ENCODE assay signal across 17 cellular contexts in the genomic region with DNA sequence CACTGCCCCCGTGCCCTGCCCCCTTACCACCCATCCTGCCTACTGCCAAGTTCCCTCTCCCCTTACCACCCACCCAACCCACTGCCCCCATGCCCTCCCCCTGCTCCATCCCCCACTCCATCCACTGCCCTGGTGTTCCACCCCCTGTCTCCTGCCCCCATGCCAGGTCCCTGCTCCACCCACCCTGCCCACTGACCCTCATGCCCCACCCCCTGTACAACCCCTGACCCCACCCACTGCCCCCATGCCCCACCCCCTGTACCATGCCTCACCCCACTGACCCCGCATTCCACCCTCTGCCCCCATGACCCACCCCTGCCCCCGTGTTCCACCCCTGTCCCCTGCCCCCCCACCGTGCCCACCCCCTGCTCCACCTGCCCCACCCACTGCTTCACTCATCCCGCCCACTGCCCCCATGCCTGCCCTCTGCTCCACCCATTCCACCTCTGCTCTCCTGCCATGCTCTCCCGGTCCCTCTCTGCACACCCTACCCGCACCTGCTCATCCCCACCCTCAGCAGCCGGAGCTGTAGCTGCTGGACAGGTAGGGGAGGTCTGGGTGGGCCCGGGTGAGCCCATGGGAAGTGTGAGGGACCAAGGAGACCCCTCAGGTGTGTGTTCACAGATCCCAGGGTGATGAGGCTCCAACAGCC. TPM values are rescaled to one million over a fixed set of nuclear protein-coding genes. Genes with fewer than 3 reads are reported as not detected.
DNase-seq lines count a peak whose midpoint lies in the region; ATAC-seq, FAIRE-seq and TF ChIP-seq lines count a peak whose summit lies in the region.
"Had no signal": no experiment of that assay in that cellular context is flagged by ENCODE, and none has a peak within 500 bp of the region (broad histone marks: within the 10 kb centered on the region; RNA-seq: fewer than 3 reads in every experiment).

No MANE protein-coding gene starts in this region.

- TF ChIP-seq EP300 in K562 (IDR thresholded peaks at IDR 0.05; ENCODE audit: low read length) = no peak

- POLR2A ChIA-PET in HEK293 (lab: Yijun Ruan, JAX) (no interaction called here), K562 (lab: Yijun Ruan, JAX) (interaction anchor here (1.1 kb wide), 1 partner anchor 19 kb away, joined by 4 read pairs; no protein-coding TSS in a partner anchor)

- DNase-seq in GM12891 (ENCODE audit: insufficient read length, low spot score) (no peak), K562 (ENCODE audit: extremely low read depth in 1 of 4, low spot score in 3 of 4) (peak in 3 of 4 experiments; percentile 19 to 35 (median 34)), neuronal stem cell (ENCODE audit: low spot score) (no peak), COLO668 (lab: John Stamatoyannopoulos, UW; ENCODE audit: unreplicated experiment) (no peak), colonic mucosa (no peak)
- DNase-seq: EL, KBM-7, NCI-H1092, NCI-H2081 treated with DMSO at 0.1 percent for 48 hours, NCI-H524, SIG-M5, T-helper 17 cell had no signal

- H3K4me2 ChIP-seq in K562 (ENCODE audit: insufficient read depth, low read length) (no peak overlapping the region), neuronal stem cell (ENCODE audit: insufficient read depth, low read length, poor library complexity, severe bottlenecking) (no peak overlapping the region)

- H4K20me1 ChIP-seq in K562 (replicated peaks; ENCODE audit: control insufficient read depth, insufficient read depth, low read length) = no peaks in the 10 kb centered on the region

- no peaks in the 10 kb centered on the region for H3K79me1 ChIP-seq in neuronal stem cell (ENCODE audit: low read depth, low read length)

- peak overlapping the region; percentile 77 for H3K18ac ChIP-seq in neuronal stem cell (ENCODE audit: low read length)

- H3K9me3 ChIP-seq in HEK293 (ENCODE audit: control insufficient read depth, insufficient read depth, low read depth, low read length) = no peaks in the 10 kb centered on the region
- H3K9me3 ChIP-seq in K562 (replicated peaks; ENCODE audit: control insufficient read depth, insufficient read depth, low read depth, low read length) = no peaks in the 10 kb centered on the region
- peaks cover 0 to 5% of the 10 kb centered on the region in 2 donors for H3K9me3 ChIP-seq in neuronal stem cell (replicated peaks in 1 of 2; ENCODE audit: control insufficient read depth in 2 of 2, insufficient read depth in 1 of 2, low read depth in 1 of 2, low read length in 2 of 2)
- H3K9me3 ChIP-seq in colonic mucosa = no peaks in the 10 kb centered on the region

- in situ Hi-C loops in K562 (cut with MboI) = no loop called here

- H3K4me1 ChIP-seq in HEK293 (ENCODE audit: control insufficient read depth, insufficient read depth, low read length) (no peaks in the 10 kb centered on the region), K562 (replicated peaks in 1 of 2; ENCODE audit: control insufficient read depth in 2 of 2, insufficient read depth in 2 of 2, low read length in 2 of 2) (peaks cover 0 to 47% of the 10 kb centered on the region in 2 experiments; a peak in 2 of 5 replicates), neuronal stem cell (ENCODE audit: control insufficient read depth in 2 of 2, insufficient read depth in 1 of 2, low read depth in 1 of 2, low read length in 2 of 2) (no peaks in the 10 kb centered on the region), colonic mucosa (peaks cover 6% of the 10 kb centered on the region)

- H3K9me1 ChIP-seq in K562 (ENCODE audit: control insufficient read depth, insufficient read depth, low read length) = no peaks in the 10 kb centered on the region

- no peak overlapping the region for H4K8ac ChIP-seq in neuronal stem cell (ENCODE audit: low read depth, low read length)

- no peak overlapping the region for H2BK15ac ChIP-seq in neuronal stem cell (ENCODE audit: low read length)

- H3K27ac ChIP-seq in HEK293 (ENCODE audit: extremely low read depth, low read depth, low read length) (no peak overlapping the region), K562 (ENCODE audit: extremely low read depth, low read depth, low read length) (no peak overlapping the region), neuronal stem cell (replicated peaks; ENCODE audit: low read length) (no peak overlapping the region), colonic mucosa (no peak overlapping the region)
- H3K27ac ChIP-seq: GM23248, HL-60 had no signal

- no peaks in the 10 kb centered on the region for H3K79me2 ChIP-seq in K562 (ENCODE audit: control insufficient read depth, insufficient read depth, low read length)

- H3K23ac ChIP-seq in neuronal stem cell (ENCODE audit: low read depth, low read length, poor library complexity) = peak overlapping the region; percentile 29

- H2AK5ac ChIP-seq in neuronal stem cell (ENCODE audit: low read depth, low read length) = no peak overlapping the region

- TF ChIP-seq CTCF in HEK293 (tag by site-specific recombination; IDR thresholded peaks at IDR 0.05) (no peak), K562 (IDR thresholded peaks at IDR 0.05 in 2 of 3, conservative IDR thresholded peaks at IDR 0.05 in 1 of 3; ENCODE audit: insufficient read depth in 2 of 3, low read depth in 1 of 3, low read length in 3 of 3) (no peak), colonic mucosa (IDR thresholded peaks at IDR 0.05) (no peak)

- no peak overlapping the region for H2BK5ac ChIP-seq in neuronal stem cell (ENCODE audit: low read length)

- FAIRE-seq in GM12891 (lab: Jason Lieb, UNC) = peak; percentile 61
- FAIRE-seq in K562 (lab: Jason Lieb, UNC) = no peak

- no peaks in the 10 kb centered on the region for H3K36me3 ChIP-seq in HEK293 (ENCODE audit: control insufficient read depth in 2 of 2, insufficient read depth in 1 of 2, low read length in 2 of 2)
- H3K36me3 ChIP-seq in K562 (ENCODE audit: control insufficient read depth, insufficient read depth, low read length) = no peaks in the 10 kb centered on the region
- no peaks in the 10 kb centered on the region for H3K36me3 ChIP-seq in neuronal stem cell (replicated peaks in 1 of 2; ENCODE audit: control insufficient read depth in 2 of 2, insufficient read depth in 2 of 2, low read length in 2 of 2)
- no peaks in the 10 kb centered on the region for H3K36me3 ChIP-seq in colonic mucosa

- CTCF ChIA-PET in HEK293 (lab: Yijun Ruan, JAX) (no interaction called here), K562 (lab: Yijun Ruan, JAX; ENCODE audit: low intra/inter-chr PET ratio) (no interaction called here)

- no peak for TF ChIP-seq POLR2A in GM12891 (IDR thresholded peaks at IDR 0.05; ENCODE audit: low read depth, low read length)
- TF ChIP-seq POLR2A in K562 (conservative IDR thresholded peaks at IDR 0.05) = no peak

- no peak overlapping the region for H3K4me3 ChIP-seq in HEK293 (ENCODE audit: low read depth, low read length)
- H3K4me3 ChIP-seq in K562 = no peak overlapping the region
- H3K4me3 ChIP-seq in neuronal stem cell (ENCODE audit: low read length in 2 of 2) = no peak overlapping the region
- H3K4me3 ChIP-seq in colonic mucosa = no peak overlapping the region
- H3K4me3 ChIP-seq: GM23248 had no signal

- TF ChIP-seq RAD21 in K562 (CRISPR knock-in tag; conservative IDR thresholded peaks at IDR 0.05 in 1 of 2, IDR thresholded peaks at IDR 0.05 in 1 of 2) = no peak

- no peak overlapping the region for H2BK12ac ChIP-seq in neuronal stem cell (ENCODE audit: low read length)

- no TSS peak for BruUV-seq in K562 (replicated peaks; lab: Mats Ljungman, UMichigan)

- ATAC-seq in K562 = no peak
- ATAC-seq in HG03025 (IDR thresholded peaks at IDR 0.05; ENCODE audit: low FRiP score, unreplicated experiment) = no peak

- no peak overlapping the region for H2AFZ ChIP-seq in K562 (ENCODE audit: low read depth, low read length)
- H2AFZ ChIP-seq in neuronal stem cell (ENCODE audit: low read length) = peak overlapping the region; percentile 63
- H2AFZ ChIP-seq: GM23248 had no signal

- H3K4ac ChIP-seq in neuronal stem cell (ENCODE audit: low read length) = no peak overlapping the region

- H4K91ac ChIP-seq in neuronal stem cell (ENCODE audit: low read depth, low read length, poor library complexity) = peak overlapping the region; percentile 64

- H3K27me3 ChIP-seq in K562 (ENCODE audit: control insufficient read depth in 2 of 2, insufficient read depth in 2 of 2, low read length in 2 of 2) (peaks cover 0 to 11% of the 10 kb centered on the region in 2 experiments; a peak in 2 of 5 replicates), neuronal stem cell (ENCODE audit: control insufficient read depth in 3 of 3, insufficient read depth in 3 of 3, low read depth in 1 of 3, low read length in 3 of 3) (peaks cover 0 to 8% (median 3%) of the 10 kb centered on the region in 3 experiments), colonic mucosa (no peaks in the 10 kb centered on the region)

- peak overlapping the region; percentile 74 for H2BK120ac ChIP-seq in neuronal stem cell (ENCODE audit: low read depth, low read length)

- intact Hi-C loops in K562 (cut with micrococcal nuclease) = no loop called here
- intact Hi-C loops in colonic mucosa (cut with DNase I) = no loop called here

- peak overlapping the region; percentile 5 for H3K14ac ChIP-seq in neuronal stem cell (ENCODE audit: low read length)

- H3K9ac ChIP-seq in K562 (ENCODE audit: insufficient read depth in 1 of 2, low read depth in 2 of 2, low read length in 2 of 2) (peak overlapping the region in 1 of 2 experiments; percentile 68; a peak in 2 of 4 replicates), neuronal stem cell (ENCODE audit: low read depth, low read length, poor library complexity) (no peak overlapping the region), colonic mucosa (ENCODE audit: low read depth in 2 of 2, low read length in 2 of 2) (no peak overlapping the region)
- H3K9ac ChIP-seq: GM23248 had no signal

- WGBS in K562 (ENCODE audit: insufficient coverage, low coverage, missing lambda C conversion rate) = 5% methylated on average over 3 of the region's 9 CpGs
- WGBS in neuronal stem cell (ENCODE audit: extremely low coverage in 2 of 2, insufficient read length in 2 of 2, insufficient replicate concordance in 1 of 2), 2 donors = no CpG with 5 or more reads among the region's 9 CpGs

RNA-seq across cellular contexts. Expression of a gene that starts 7.4 kb away (rescaled TPM):
- polyA plus RNA-seq in GM12891 (2012; ENCODE audit: low read depth, missing spikeins) = 26.8 TPM
- total RNA-seq in K562 (2011; cell fraction: chromatin; rRNA removed; ENCODE audit: low replicate concordance) = 33.2 and 69.9 TPM in 2 replicates
- total RNA-seq in K562 (2011; cell fraction: nucleolus; rRNA removed) = 27.5 and 33.9 TPM in 2 replicates
- 30.4 and 32.0 TPM in 2 replicates for total RNA-seq in K562 (2011; cell fraction: nucleoplasm; rRNA removed)
- 26.2 and 29.8 TPM in 2 replicates for total RNA-seq in K562 (2014; rRNA removed)
- 18.0 and 21.1 TPM in 2 replicates for total RNA-seq in K562 (2014; rRNA removed; fragmentation: Illumina TruSeq; extraction: Trizol)
- total RNA-seq in K562 (2015; rRNA removed; fragmentation: Illumina TruSeq; extraction: Trizol) = 23.5 and 24.9 TPM in 2 replicates
- 28.1 and 32.1 TPM in 2 replicates for total RNA-seq in K562 (2021)
- 21.7 and 25.8 TPM in 2 replicates for polyA plus RNA-seq in K562 (2011; rRNA removed)
- polyA plus RNA-seq in K562 (2011; cell fraction: cytosol; rRNA removed) = 19.4 and 22.5 TPM in 2 replicates
- polyA plus RNA-seq in K562 (2011; cell fraction: nucleus; rRNA removed) = 25.5 and 28.4 TPM in 2 replicates
- polyA plus RNA-seq in K562 (2012) = 44.5 and 51.0 TPM in 2 replicates
- 31.0 and 34.7 TPM in 2 replicates for polyA plus RNA-seq in K562 (2014; fragmentation: Illumina TruSeq; extraction: Trizol)
- 1 to 10 TPM; 2.0 to 4.4 TPM for polyA plus RNA-seq in K562 (2014; fragmentation: Nextera tagmentation; extraction: Ambion mirVana)
- polyA plus RNA-seq in K562 (2014; rRNA removed) = 26.1 and 29.1 TPM in 2 replicates
- polyA minus RNA-seq in K562 (2011; rRNA and poly(A)+ RNA removed) = 10.9 and 11.3 TPM in 2 replicates
- 10.4 and 15.7 TPM in 2 replicates for polyA minus RNA-seq in K562 (2011; cell fraction: cytosol; rRNA and poly(A)+ RNA removed)
- polyA minus RNA-seq in K562 (2011; cell fraction: nucleus; rRNA and poly(A)+ RNA removed) = 4.4 and 7.1 TPM in 2 replicates
- 23.3 TPM for polyA plus RNA-seq in neuronal stem cell (2013, experiment 1 of 2)
- 21.8 TPM for polyA plus RNA-seq in neuronal stem cell (2013, experiment 2 of 2)
- total RNA-seq in colonic mucosa = 10 to 100 TPM; 34.4 to 52.5 TPM

RNA-seq across cellular contexts. Expression of a gene that starts 10.7 kb away (rescaled TPM):
- 2.6 TPM for polyA plus RNA-seq in GM12891 (2012; ENCODE audit: low read depth, missing spikeins)
- 4.8 and 7.6 TPM in 2 replicates for total RNA-seq in K562 (2011; cell fraction: chromatin; rRNA removed; ENCODE audit: low replicate concordance)
- total RNA-seq in K562 (2011; cell fraction: nucleolus; rRNA removed) = 3.3 and 3.8 TPM in 2 replicates
- 1.7 and 5.0 TPM in 2 replicates for total RNA-seq in K562 (2011; cell fraction: nucleoplasm; rRNA removed)
- total RNA-seq in K562 (2014; rRNA removed) = 2.0 and 6.2 TPM in 2 replicates
- 0.99 and 1.1 TPM in 2 replicates for total RNA-seq in K562 (2014; rRNA removed; fragmentation: Illumina TruSeq; extraction: Trizol)
- 0.64 and 1.2 TPM in 2 replicates for total RNA-seq in K562 (2015; rRNA removed; fragmentation: Illumina TruSeq; extraction: Trizol)
- 3.6 and 3.8 TPM in 2 replicates for total RNA-seq in K562 (2021)
- 2.5 and 2.7 TPM in 2 replicates for polyA plus RNA-seq in K562 (2011; rRNA removed)
- polyA plus RNA-seq in K562 (2011; cell fraction: cytosol; rRNA removed) = 4.3 and 9.2 TPM in 2 replicates
- 3.6 and 6.3 TPM in 2 replicates for polyA plus RNA-seq in K562 (2011; cell fraction: nucleus; rRNA removed)
- 3.7 and 4.9 TPM in 2 replicates for polyA plus RNA-seq in K562 (2012)
- polyA plus RNA-seq in K562 (2014; fragmentation: Illumina TruSeq; extraction: Trizol) = 1.4 and 3.2 TPM in 2 replicates
- polyA plus RNA-seq in K562 (2014; fragmentation: Nextera tagmentation; extraction: Ambion mirVana) = under 1 TPM; 0.13 to 0.38 TPM
- 3.2 and 4.6 TPM in 2 replicates for polyA plus RNA-seq in K562 (2014; rRNA removed)
- polyA minus RNA-seq in K562 (2011; rRNA and poly(A)+ RNA removed) = 0.56 and 0.60 TPM in 2 replicates
- polyA minus RNA-seq in K562 (2011; cell fraction: cytosol; rRNA and poly(A)+ RNA removed) = 1.2 and 3.5 TPM in 2 replicates
- 1.9 and 2.1 TPM in 2 replicates for polyA minus RNA-seq in K562 (2011; cell fraction: nucleus; rRNA and poly(A)+ RNA removed)
- 9.4 TPM for polyA plus RNA-seq in neuronal stem cell (2013, experiment 1 of 2)
- 10.4 TPM for polyA plus RNA-seq in neuronal stem cell (2013, experiment 2 of 2)
- total RNA-seq in colonic mucosa = 10 to 100 TPM; 34.7 to 35.8 TPM

RNA-seq across cellular contexts. Expression of a gene that starts 26.3 kb away (rescaled TPM):
- 0.26 TPM for polyA plus RNA-seq in GM12891 (2012; ENCODE audit: low read depth, missing spikeins)
- 37.1 and 44.4 TPM in 2 replicates for total RNA-seq in K562 (2011; cell fraction: chromatin; rRNA removed; ENCODE audit: low replicate concordance)
- 20.8 and 23.0 TPM in 2 replicates for total RNA-seq in K562 (2011; cell fraction: nucleolus; rRNA removed)
- total RNA-seq in K562 (2011; cell fraction: nucleoplasm; rRNA removed) = 22.2 and 22.9 TPM in 2 replicates
- total RNA-seq in K562 (2014; rRNA removed) = 6.3 and 6.6 TPM in 2 replicates
- 1.3 and 1.4 TPM in 2 replicates for total RNA-seq in K562 (2014; rRNA removed; fragmentation: Illumina TruSeq; extraction: Trizol)
- total RNA-seq in K562 (2015; rRNA removed; fragmentation: Illumina TruSeq; extraction: Trizol) = 3.6 TPM in 2 replicates
- total RNA-seq in K562 (2021) = 20.0 and 22.7 TPM in 2 replicates
- 3.8 and 6.1 TPM in 2 replicates for polyA plus RNA-seq in K562 (2011; rRNA removed)
- 2.0 and 2.3 TPM in 2 replicates for polyA plus RNA-seq in K562 (2011; cell fraction: cytosol; rRNA removed)
- 14.3 and 19.9 TPM in 2 replicates for polyA plus RNA-seq in K562 (2011; cell fraction: nucleus; rRNA removed)
- polyA plus RNA-seq in K562 (2012) = 22.1 and 24.7 TPM in 2 replicates
- polyA plus RNA-seq in K562 (2014; fragmentation: Illumina TruSeq; extraction: Trizol) = 8.6 and 10.6 TPM in 2 replicates
- polyA plus RNA-seq in K562 (2014; fragmentation: Nextera tagmentation; extraction: Ambion mirVana) = under 1 TPM; 0.08 to 0.11 TPM
- 7.9 and 10.0 TPM in 2 replicates for polyA plus RNA-seq in K562 (2014; rRNA removed)
- 3.8 and 5.8 TPM in 2 replicates for polyA minus RNA-seq in K562 (2011; rRNA and poly(A)+ RNA removed)
- polyA minus RNA-seq in K562 (2011; cell fraction: cytosol; rRNA and poly(A)+ RNA removed) = 10.5 and 19.6 TPM in 2 replicates
- polyA minus RNA-seq in K562 (2011; cell fraction: nucleus; rRNA and poly(A)+ RNA removed) = 6.9 and 14.9 TPM in 2 replicates
- 15.9 TPM for polyA plus RNA-seq in neuronal stem cell (2013, experiment 1 of 2)
- polyA plus RNA-seq in neuronal stem cell (2013, experiment 2 of 2) = 17.0 TPM
- total RNA-seq in colonic mucosa = 10 to 100 TPM; 46.9 to 69.5 TPM
- total RNA-seq: RPMI7951 had no signal

RNA-seq across cellular contexts. Expression of a gene that starts 42.7 kb away (rescaled TPM):
- 78.5 TPM for polyA plus RNA-seq in GM12891 (2012; ENCODE audit: low read depth, missing spikeins)
- total RNA-seq in K562 (2011; cell fraction: chromatin; rRNA removed; ENCODE audit: low replicate concordance) = 239 and 410 TPM in 2 replicates
- total RNA-seq in K562 (2011; cell fraction: nucleolus; rRNA removed) = 169 and 192 TPM in 2 replicates
- 154 and 170 TPM in 2 replicates for total RNA-seq in K562 (2011; cell fraction: nucleoplasm; rRNA removed)
- total RNA-seq in K562 (2014; rRNA removed) (29.8 and 47.3 TPM in 2 replicates), K562 (2014; rRNA removed; fragmentation: Illumina TruSeq; extraction: Trizol) (18.7 and 23.6 TPM in 2 replicates), K562 (2015; rRNA removed; fragmentation: Illumina TruSeq; extraction: Trizol) (26.0 and 27.1 TPM in 2 replicates), K562 (2021) (98.3 and 98.5 TPM in 2 replicates), colonic mucosa (100 to 1,000 TPM in 1 of 2 donors, 10 to 100 TPM in 1; 49.2 to 101 TPM)
- polyA plus RNA-seq in K562 (2011; rRNA removed) (28.0 and 45.4 TPM in 2 replicates), K562 (2014; fragmentation: Illumina TruSeq; extraction: Trizol) (36.5 and 40.9 TPM in 2 replicates), K562 (2014; fragmentation: Nextera tagmentation; extraction: Ambion mirVana) (10 to 100 TPM in 1 of 2 experiments, 1 to 10 TPM in 1; 8.9 to 20.2 TPM), K562 (2014; rRNA removed) (42.3 and 50.3 TPM in 2 replicates)
- polyA plus RNA-seq in K562 (2011; cell fraction: cytosol; rRNA removed) = 46.1 and 77.8 TPM in 2 replicates
- polyA plus RNA-seq in K562 (2011; cell fraction: nucleus; rRNA removed) = 191 and 272 TPM in 2 replicates
- polyA plus RNA-seq in K562 (2012) = 79.2 and 88.0 TPM in 2 replicates
- 41.7 and 49.7 TPM in 2 replicates for polyA minus RNA-seq in K562 (2011; rRNA and poly(A)+ RNA removed)
- polyA minus RNA-seq in K562 (2011; cell fraction: cytosol; rRNA and poly(A)+ RNA removed) = 67.8 and 69.4 TPM in 2 replicates
- 54.7 and 67.0 TPM in 2 replicates for polyA minus RNA-seq in K562 (2011; cell fraction: nucleus; rRNA and poly(A)+ RNA removed)
- polyA plus RNA-seq in neuronal stem cell (2013, experiment 1 of 2) = 62.8 TPM
- 65.7 TPM for polyA plus RNA-seq in neuronal stem cell (2013, experiment 2 of 2)

Comparison
In these comparisons a context has a peak if more than half of its experiments do, and no peak if none do; other contexts are left out.
1. DNase-seq: peak in K562 (3 of 4); none in GM12891 (single experiment), neuronal stem cell (single experiment), COLO668 (single experiment) and colonic mucosa (single experiment).
2. RNA of a gene that starts 10.7 kb away (total RNA-seq): 34.7 to 35.8 TPM in colonic mucosa; 0.64 to 7.6 TPM in K562; every median in the first group is over 4 times any median in the second.